Comparison of ENCODE assay signal across 8 cellular contexts in genomic region chr7:5423272-5423843, GRCh38. TPM values are rescaled to one million over a fixed set of nuclear protein-coding genes. Genes with fewer than 3 reads are reported as not detected.
DNase-seq lines count a peak whose midpoint lies in the region; ATAC-seq and TF ChIP-seq lines count a peak whose summit lies in the region.

A gene with protein sequence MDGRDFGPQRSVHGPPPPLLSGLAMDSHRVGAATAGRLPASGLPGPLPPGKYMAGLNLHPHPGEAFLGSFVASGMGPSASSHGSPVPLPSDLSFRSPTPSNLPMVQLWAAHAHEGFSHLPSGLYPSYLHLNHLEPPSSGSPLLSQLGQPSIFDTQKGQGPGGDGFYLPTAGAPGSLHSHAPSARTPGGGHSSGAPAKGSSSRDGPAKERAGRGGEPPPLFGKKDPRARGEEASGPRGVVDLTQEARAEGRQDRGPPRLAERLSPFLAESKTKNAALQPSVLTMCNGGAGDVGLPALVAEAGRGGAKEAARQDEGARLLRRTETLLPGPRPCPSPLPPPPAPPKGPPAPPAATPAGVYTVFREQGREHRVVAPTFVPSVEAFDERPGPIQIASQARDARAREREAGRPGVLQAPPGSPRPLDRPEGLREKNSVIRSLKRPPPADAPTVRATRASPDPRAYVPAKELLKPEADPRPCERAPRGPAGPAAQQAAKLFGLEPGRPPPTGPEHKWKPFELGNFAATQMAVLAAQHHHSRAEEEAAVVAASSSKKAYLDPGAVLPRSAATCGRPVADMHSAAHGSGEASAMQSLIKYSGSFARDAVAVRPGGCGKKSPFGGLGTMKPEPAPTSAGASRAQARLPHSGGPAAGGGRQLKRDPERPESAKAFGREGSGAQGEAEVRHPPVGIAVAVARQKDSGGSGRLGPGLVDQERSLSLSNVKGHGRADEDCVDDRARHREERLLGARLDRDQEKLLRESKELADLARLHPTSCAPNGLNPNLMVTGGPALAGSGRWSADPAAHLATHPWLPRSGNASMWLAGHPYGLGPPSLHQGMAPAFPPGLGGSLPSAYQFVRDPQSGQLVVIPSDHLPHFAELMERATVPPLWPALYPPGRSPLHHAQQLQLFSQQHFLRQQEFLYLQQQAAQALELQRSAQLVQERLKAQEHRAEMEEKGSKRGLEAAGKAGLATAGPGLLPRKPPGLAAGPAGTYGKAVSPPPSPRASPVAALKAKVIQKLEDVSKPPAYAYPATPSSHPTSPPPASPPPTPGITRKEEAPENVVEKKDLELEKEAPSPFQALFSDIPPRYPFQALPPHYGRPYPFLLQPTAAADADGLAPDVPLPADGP (N-terminal part only) (minus strand): TSS chr7:5423834. CDS start chr7:5421246, 2,588 bp downstream.

- peak within 1 kb of the TSS; percentile 99 for H3K27ac Mint-ChIP-seq in osteocyte (ENCODE audit: unreplicated experiment)

- no peaks in the 10 kb centered on the region for H3K36me3 ChIP-seq in ACC112 (ENCODE audit: insufficient read depth, low read length)
- no peaks in the 10 kb centered on the region for H3K36me3 ChIP-seq in gastroesophageal sphincter

- H3K36me3 Mint-ChIP-seq in osteocyte (ENCODE audit: unreplicated experiment), result peaks cover 10% of the 10 kb centered on the region

- peak in 1 of 4 experiments; percentile 2 for TF ChIP-seq CTCF in gastroesophageal sphincter (IDR thresholded peaks at IDR 0.05)
- no peak for TF ChIP-seq CTCF in osteocyte (IDR thresholded peaks at IDR 0.05)

- DNase-seq in HK-2 (ENCODE audit: unreplicated experiment), result peak; percentile 54
- DNase-seq in activated CD8-positive, alpha-beta memory T cell treated with anti-CD3 and anti-CD28 coated beads, Interleukin-2, amount 50 U/mL, for 48 hours, result peak; percentile 67
- DNase-seq in osteocyte (ENCODE audit: extremely low spot score, unreplicated experiment), result no peak

- peaks cover 83% of the 10 kb centered on the region for H3K79me2 ChIP-seq in ACC112 (ENCODE audit: control insufficient read depth, insufficient read depth, low read length, unreplicated experiment)

- H3K4me1 Mint-ChIP-seq in osteocyte (ENCODE audit: unreplicated experiment), result peaks cover 12% of the 10 kb centered on the region

- H3K4me3 ChIP-seq in ACC112 (ENCODE audit: low read depth, low read length), result peak within 1 kb of the TSS; percentile 86
- peak within 1 kb of the TSS; percentile 89 to 98 for H3K4me3 ChIP-seq in gastroesophageal sphincter

- H3K27me3 Mint-ChIP-seq in osteocyte (ENCODE audit: unreplicated experiment), result no peaks in the 10 kb centered on the region

- H3K4me3 Mint-ChIP-seq in osteocyte (ENCODE audit: unreplicated experiment), result peak within 1 kb of the TSS; percentile 98

- H3K9me3 ChIP-seq in gastroesophageal sphincter, result no peaks in the 10 kb centered on the region

- peak within 1 kb of the TSS; percentile 85 for H2AFZ ChIP-seq in ACC112 (ENCODE audit: low read length, unreplicated experiment)

- no peaks in the 10 kb centered on the region for H3K9me3 Mint-ChIP-seq in osteocyte (ENCODE audit: unreplicated experiment)

- no CpG with 5 or more reads among the region's 61 CpGs for WGBS in gastroesophageal sphincter (ENCODE audit: low coverage in 1 of 2), 2 donors

- peaks cover 10% of the 10 kb centered on the region for H3K4me1 ChIP-seq in ACC112 (ENCODE audit: control insufficient read depth, insufficient read depth, low read length, unreplicated experiment)
- H3K4me1 ChIP-seq in gastroesophageal sphincter, result peaks cover 0 to 24% (median 1%) of the 10 kb centered on the region in 3 donors

- H3K27ac ChIP-seq in ACC112 (ENCODE audit: low read depth, low read length), result peak within 1 kb of the TSS; percentile 90
- peak within 1 kb of the TSS; percentile 99 to 100 (median 100) for H3K27ac ChIP-seq in gastroesophageal sphincter

- peak; percentile 0 for ATAC-seq in gastroesophageal sphincter
- no peak for ATAC-seq in HG03439 (IDR thresholded peaks at IDR 0.05; ENCODE audit: unreplicated experiment)
- ATAC-seq in GM18873 (IDR thresholded peaks at IDR 0.05; ENCODE audit: low FRiP score, unreplicated experiment), result no peak
- ATAC-seq in HG02973 (IDR thresholded peaks at IDR 0.05; ENCODE audit: unreplicated experiment), result no peak

- no peak for TF ChIP-seq EP300 in gastroesophageal sphincter (IDR thresholded peaks at IDR 0.05)

- peak; percentile 65 to 73 for TF ChIP-seq POLR2A in gastroesophageal sphincter (IDR thresholded peaks at IDR 0.05)

- H3K27me3 ChIP-seq in ACC112 (ENCODE audit: insufficient read depth, low read length), result no peaks in the 10 kb centered on the region
- H3K27me3 ChIP-seq in gastroesophageal sphincter, result no peaks in the 10 kb centered on the region

RNA-seq across cellular contexts. Expression of the gene that starts here (rescaled TPM):
- 100 to 1,000 TPM in 3 of 4 donors, 10 to 100 TPM in 1; 87.6 to 218 (median 124) TPM for total RNA-seq in gastroesophageal sphincter
- total RNA-seq in osteocyte, result 198 and 208 TPM in 2 replicates
